ENCODE assay signal across 18 cellular contexts in genomic region chr19:47145639-47146486, GRCh38. TPM values are rescaled to one million over a fixed set of nuclear protein-coding genes. Genes with fewer than 3 reads are reported as not detected.
A peak's percentile ranks its signal among the peaks of the same experiment; 100 is the strongest.
DNase-seq lines count a peak whose midpoint lies in the region; ATAC-seq and TF ChIP-seq lines count a peak whose summit lies in the region.
"Had no signal": no experiment of that assay in that cellular context is flagged by ENCODE, and none has a peak within 500 bp of the region (broad histone marks: within the 10 kb centered on the region; RNA-seq: fewer than 3 reads in every experiment).

No MANE protein-coding gene starts in this region.

- no peak overlapping the region for H3K27ac ChIP-seq in Panc1 (ENCODE audit: low read length)
- H3K27ac ChIP-seq in mesenchymal stem cell (ENCODE audit: low read length, poor library complexity, severe bottlenecking), result no peak overlapping the region
- H3K27ac ChIP-seq: body of pancreas, upper lobe of right lung had no signal

- no peak overlapping the region for H2BK5ac ChIP-seq in mesenchymal stem cell (ENCODE audit: low read depth, low read length, poor library complexity, severe bottlenecking)

- H3K4me1 ChIP-seq in Panc1 (ENCODE audit: control insufficient read depth, insufficient read depth, low read length), result peaks cover 6% of the 10 kb centered on the region
- H3K4me1 ChIP-seq in mesenchymal stem cell (ENCODE audit: control insufficient read depth, insufficient read depth, low read depth, low read length), result peaks cover under 1% of the 10 kb centered on the region
- H3K4me1 ChIP-seq: body of pancreas, upper lobe of right lung had no signal

- no peak overlapping the region for H2AFZ ChIP-seq in mesenchymal stem cell (ENCODE audit: low read depth, low read length)

- H3K4me2 ChIP-seq in mesenchymal stem cell (ENCODE audit: low read length, poor library complexity, severe bottlenecking), result no peak overlapping the region

- in situ Hi-C loops in Panc1 (cut with HindIII; ENCODE audit: low pct_unique_long_range_greater_than_20kb, low sequenced_read_pairs), result no loop called here

- TSS peak; percentile 65 for BruUV-seq in Panc1 (replicated peaks; lab: Mats Ljungman, UMichigan)

- H3K27ac Mint-ChIP-seq in activated naive CD4-positive, alpha-beta T cell treated with anti-CD3 and anti-CD28 coated beads, Interleukin-2, amount 10 ng/mL, durations not matched to agents 7 days and 5 days, result peak overlapping the region; percentile 92
- peak overlapping the region; percentile 80 for H3K27ac Mint-ChIP-seq in activated naive CD8-positive, alpha-beta T cell treated with anti-CD3 and anti-CD28 coated beads, Interleukin-2, amount 50 U/mL, for 24 hours
- peak overlapping the region; percentile 1 to 87 for H3K27ac Mint-ChIP-seq in stimulated activated naive CD8-positive, alpha-beta T cell treated with anti-CD3 and anti-CD28 coated beads, Interleukin-15, amount 100 ng/mL, for 72 hours

- POLR2A ChIA-PET in Panc1 (lab: Charles Lee), result interaction anchor here (0.7 kb wide), 1 partner anchor 80 kb away, joined by 11 read pairs; no protein-coding TSS in a partner anchor

- no peak overlapping the region for H3K4ac ChIP-seq in mesenchymal stem cell (ENCODE audit: low read depth in 1 of 2, low read length in 2 of 2)

- H3K4me3 ChIP-seq in Panc1 (ENCODE audit: low read depth in 2 of 2, low read length in 2 of 2) (no peak overlapping the region), mesenchymal stem cell (ENCODE audit: insufficient read depth in 1 of 2, low read depth in 1 of 2, low read length in 2 of 2) (no peak overlapping the region)
- H3K4me3 ChIP-seq: body of pancreas, dorsolateral prefrontal cortex, upper lobe of right lung had no signal

- DNase-seq in activated naive CD4-positive, alpha-beta T cell treated with anti-CD3 and anti-CD28 coated beads, Interleukin-2, amount 10 ng/mL, durations not matched to agents 7 days and 5 days, result peak; percentile 32
- no peak for DNase-seq in activated naive CD4-positive, alpha-beta T cell treated with anti-CD3 and anti-CD28 coated beads, Interleukin-2, amount 50 U/mL, for 16 hours
- no peak for DNase-seq in Panc1 (ENCODE audit: low read depth, low spot score)
- no peak for DNase-seq in activated naive CD8-positive, alpha-beta T cell treated with anti-CD3 and anti-CD28 coated beads, Interleukin-2, amount 50 U/mL, for 24 hours
- no peak for DNase-seq in stimulated activated naive CD8-positive, alpha-beta T cell treated with anti-CD3 and anti-CD28 coated beads, Interleukin-15, amount 100 ng/mL, for 72 hours
- no peak for DNase-seq in mesenchymal stem cell
- DNase-seq in NCI-H146 (lab: John Stamatoyannopoulos, UW), result no peak
- DNase-seq in EL, result no peak
- DNase-seq: activated effector memory CD4-positive, alpha-beta T cell treated with Interleukin-2 at 50 U/mL for 16 hours; body of pancreas; dorsolateral prefrontal cortex; Kasumi-1; midbrain; NCI-H1436; NCI-H226; stimulated activated CD4-positive, alpha-beta T cell treated with anti-CD3 and anti-CD28 coated beads, Interleukin-4, amount 100 ng/mL, for 1 hour had no signal

- H4K8ac ChIP-seq in mesenchymal stem cell (ENCODE audit: low read length), result no peak overlapping the region

- H3K9ac ChIP-seq in mesenchymal stem cell (ENCODE audit: low read length), result no peak overlapping the region

- H2BK12ac ChIP-seq in mesenchymal stem cell (ENCODE audit: low read length in 2 of 2), result no peak overlapping the region

- H3K9me3 ChIP-seq in Panc1 (ENCODE audit: control insufficient read depth, insufficient read depth, low read depth, low read length), result no peaks in the 10 kb centered on the region
- H3K9me3 ChIP-seq in mesenchymal stem cell (ENCODE audit: control insufficient read depth, low read length), result no peaks in the 10 kb centered on the region
- H3K9me3 ChIP-seq: body of pancreas, upper lobe of right lung had no signal

- H3K14ac ChIP-seq in mesenchymal stem cell (ENCODE audit: low read length in 2 of 2), result no peak overlapping the region

- no peak overlapping the region for H2AK5ac ChIP-seq in mesenchymal stem cell (ENCODE audit: low read length, severe bottlenecking)

- H3K36me3 ChIP-seq in Panc1 (ENCODE audit: control insufficient read depth, insufficient read depth, low read length) (peaks cover 9% of the 10 kb centered on the region; the same call in 1 of the 2 replicates), mesenchymal stem cell (ENCODE audit: control insufficient read depth in 1 of 2, insufficient read depth in 2 of 2, low read depth in 1 of 2, low read length in 2 of 2) (peaks cover 32 to 65% of the 10 kb centered on the region in 2 experiments)

- 96% methylated on average over 5 of the region's 5 CpGs for WGBS in mesenchymal stem cell

- no peak overlapping the region for H2BK120ac ChIP-seq in mesenchymal stem cell (ENCODE audit: low read depth, low read length)

- ATAC-seq in Panc1, result no peak
- no peak for ATAC-seq in activated naive CD8-positive, alpha-beta T cell treated with anti-CD3 and anti-CD28 coated beads, Interleukin-2, amount 50 U/mL, for 24 hours
- peak; percentile 67 for ATAC-seq in stimulated activated naive CD8-positive, alpha-beta T cell treated with anti-CD3 and anti-CD28 coated beads, Interleukin-15, amount 100 ng/mL, for 72 hours
- ATAC-seq: activated CD4-positive, CD25-positive, alpha-beta regulatory T cell treated with anti-CD3 and anti-CD28 coated beads, Interleukin-2, amount 50 U/mL, for 24 hours; body of pancreas; upper lobe of right lung had no signal

- H3K23ac ChIP-seq in mesenchymal stem cell (ENCODE audit: low read length in 2 of 2), result no peak overlapping the region

- no peaks in the 10 kb centered on the region for H3K9me3 Mint-ChIP-seq in activated naive CD4-positive, alpha-beta T cell treated with anti-CD3 and anti-CD28 coated beads, Interleukin-2, amount 10 ng/mL, durations not matched to agents 7 days and 5 days
- H3K9me3 Mint-ChIP-seq in activated naive CD8-positive, alpha-beta T cell treated with anti-CD3 and anti-CD28 coated beads, Interleukin-2, amount 50 U/mL, for 24 hours, result no peaks in the 10 kb centered on the region
- peaks cover 0 to 5% of the 10 kb centered on the region in 2 donors for H3K9me3 Mint-ChIP-seq in stimulated activated naive CD8-positive, alpha-beta T cell treated with anti-CD3 and anti-CD28 coated beads, Interleukin-15, amount 100 ng/mL, for 72 hours

- CTCF ChIA-PET in activated naive CD4-positive, alpha-beta T cell treated with anti-CD3 and anti-CD28 coated beads, Interleukin-2, amount 10 ng/mL, durations not matched to agents 7 days and 5 days (lab: Charles Lee), result interaction anchor here (0.7 to 2.5 kb wide), 16 partner anchors 9 to 290 kb away, joined by 3 to 26 read pairs (median 3); partner anchors contain the start of gene SAE1
- CTCF ChIA-PET in Panc1 (lab: Charles Lee), result no interaction called here

- H3K27me3 ChIP-seq in Panc1 (ENCODE audit: control insufficient read depth, insufficient read depth, low read length) (no peaks in the 10 kb centered on the region), mesenchymal stem cell (ENCODE audit: control insufficient read depth in 1 of 2, insufficient read depth in 1 of 2, low read length in 2 of 2) (no peaks in the 10 kb centered on the region)
- H3K27me3 ChIP-seq: body of pancreas, dorsolateral prefrontal cortex, upper lobe of right lung had no signal

- no peak for TF ChIP-seq CTCF in Panc1 (IDR thresholded peaks at IDR 0.05)

- H3K36me3 Mint-ChIP-seq in activated naive CD4-positive, alpha-beta T cell treated with anti-CD3 and anti-CD28 coated beads, Interleukin-2, amount 10 ng/mL, durations not matched to agents 7 days and 5 days, result peaks cover 53% of the 10 kb centered on the region
- H3K36me3 Mint-ChIP-seq in activated naive CD8-positive, alpha-beta T cell treated with anti-CD3 and anti-CD28 coated beads, Interleukin-2, amount 50 U/mL, for 24 hours (ENCODE audit: low read depth), result peaks cover 64% of the 10 kb centered on the region

- H3K18ac ChIP-seq in mesenchymal stem cell (ENCODE audit: low read depth in 1 of 2, low read length in 2 of 2), result no peak overlapping the region

- intact Hi-C loops in Panc1 (cut with micrococcal nuclease; ENCODE audit: unreplicated experiment), result loop anchor here (5.0 kb wide), 1 partner anchor 101 kb away; no protein-coding TSS in a partner anchor

- no peak overlapping the region for H4K91ac ChIP-seq in mesenchymal stem cell (ENCODE audit: low read length)

- peaks cover 66% of the 10 kb centered on the region for H3K4me1 Mint-ChIP-seq in activated naive CD4-positive, alpha-beta T cell treated with anti-CD3 and anti-CD28 coated beads, Interleukin-2, amount 10 ng/mL, durations not matched to agents 7 days and 5 days
- H3K4me1 Mint-ChIP-seq in activated naive CD8-positive, alpha-beta T cell treated with anti-CD3 and anti-CD28 coated beads, Interleukin-2, amount 50 U/mL, for 24 hours, result peaks cover 56% of the 10 kb centered on the region
- H3K4me1 Mint-ChIP-seq in stimulated activated naive CD8-positive, alpha-beta T cell treated with anti-CD3 and anti-CD28 coated beads, Interleukin-15, amount 100 ng/mL, for 72 hours, result peaks cover 64% of the 10 kb centered on the region

- H3K79me1 ChIP-seq in mesenchymal stem cell (replicated peaks; ENCODE audit: low read length, poor library complexity, severe bottlenecking), result peaks cover 15% of the 10 kb centered on the region

- no peak overlapping the region for H2BK15ac ChIP-seq in mesenchymal stem cell (ENCODE audit: low read depth, poor library complexity, severe bottlenecking)

- H3K27me3 Mint-ChIP-seq in activated naive CD4-positive, alpha-beta T cell treated with anti-CD3 and anti-CD28 coated beads, Interleukin-2, amount 10 ng/mL, durations not matched to agents 7 days and 5 days, result no peaks in the 10 kb centered on the region
- no peaks in the 10 kb centered on the region for H3K27me3 Mint-ChIP-seq in activated naive CD8-positive, alpha-beta T cell treated with anti-CD3 and anti-CD28 coated beads, Interleukin-2, amount 50 U/mL, for 24 hours
- H3K27me3 Mint-ChIP-seq in stimulated activated naive CD8-positive, alpha-beta T cell treated with anti-CD3 and anti-CD28 coated beads, Interleukin-15, amount 100 ng/mL, for 72 hours, result no peaks in the 10 kb centered on the region

- H3K4me3 Mint-ChIP-seq in activated naive CD4-positive, alpha-beta T cell treated with anti-CD3 and anti-CD28 coated beads, Interleukin-2, amount 10 ng/mL, durations not matched to agents 7 days and 5 days, result peak overlapping the region; percentile 25
- no peak overlapping the region for H3K4me3 Mint-ChIP-seq in activated naive CD8-positive, alpha-beta T cell treated with anti-CD3 and anti-CD28 coated beads, Interleukin-2, amount 50 U/mL, for 24 hours
- peak overlapping the region; percentile 3 to 59 for H3K4me3 Mint-ChIP-seq in stimulated activated naive CD8-positive, alpha-beta T cell treated with anti-CD3 and anti-CD28 coated beads, Interleukin-15, amount 100 ng/mL, for 72 hours

RNA-seq across cellular contexts. Expression of gene SAE1, which starts 15.2 kb away (rescaled TPM):
- total RNA-seq in Panc1 (2021; ENCODE audit: unreplicated experiment), result 140 TPM
- polyA plus RNA-seq in Panc1 (2012; ENCODE audit: insufficient read length), result 112 TPM
- 133 TPM for polyA plus RNA-seq in mesenchymal stem cell (2013, experiment 1 of 2)
- 135 TPM for polyA plus RNA-seq in mesenchymal stem cell (2013, experiment 2 of 2)

RNA-seq across cellular contexts. Expression of gene ZC3H4, which starts 32.3 kb away (rescaled TPM):
- 42.7 TPM for total RNA-seq in Panc1 (2021; ENCODE audit: unreplicated experiment)
- polyA plus RNA-seq in Panc1 (2012; ENCODE audit: insufficient read length), result 18.9 TPM
- polyA plus RNA-seq in mesenchymal stem cell (2013, experiment 1 of 2), result 12.6 TPM
- polyA plus RNA-seq in mesenchymal stem cell (2013, experiment 2 of 2), result 12.7 TPM
